ENCODE assay signal across 1 cellular context in the genomic region with DNA sequence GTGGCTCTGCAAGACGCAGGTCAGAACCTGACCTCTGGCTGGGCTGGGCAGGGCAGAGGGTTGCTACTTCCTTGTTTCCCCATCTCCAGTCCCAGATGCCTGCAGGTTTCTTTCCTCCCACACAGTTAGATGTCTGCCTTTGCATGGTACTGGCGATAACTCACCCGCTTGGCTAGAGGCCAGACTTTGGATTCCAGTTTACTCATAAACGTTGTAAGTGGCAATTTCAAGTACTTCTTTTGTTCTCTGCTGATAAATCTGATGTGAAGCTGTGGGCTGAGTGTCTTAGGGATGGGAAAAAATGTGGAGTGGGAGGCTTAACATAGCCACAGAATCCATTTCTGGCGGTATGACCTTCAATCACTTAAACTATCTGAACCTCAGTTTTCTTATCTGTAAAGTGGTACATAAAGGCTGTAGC.
TF ChIP-seq lines count a peak whose summit lies in the region.

No MANE protein-coding gene starts in this region.

TF ChIP-seq in K562, 482 proteins besides CTCF, POLR2A, EP300 and RAD21 (continued from another document and continues in another):
- TF ChIP-seq, protein P1, sequence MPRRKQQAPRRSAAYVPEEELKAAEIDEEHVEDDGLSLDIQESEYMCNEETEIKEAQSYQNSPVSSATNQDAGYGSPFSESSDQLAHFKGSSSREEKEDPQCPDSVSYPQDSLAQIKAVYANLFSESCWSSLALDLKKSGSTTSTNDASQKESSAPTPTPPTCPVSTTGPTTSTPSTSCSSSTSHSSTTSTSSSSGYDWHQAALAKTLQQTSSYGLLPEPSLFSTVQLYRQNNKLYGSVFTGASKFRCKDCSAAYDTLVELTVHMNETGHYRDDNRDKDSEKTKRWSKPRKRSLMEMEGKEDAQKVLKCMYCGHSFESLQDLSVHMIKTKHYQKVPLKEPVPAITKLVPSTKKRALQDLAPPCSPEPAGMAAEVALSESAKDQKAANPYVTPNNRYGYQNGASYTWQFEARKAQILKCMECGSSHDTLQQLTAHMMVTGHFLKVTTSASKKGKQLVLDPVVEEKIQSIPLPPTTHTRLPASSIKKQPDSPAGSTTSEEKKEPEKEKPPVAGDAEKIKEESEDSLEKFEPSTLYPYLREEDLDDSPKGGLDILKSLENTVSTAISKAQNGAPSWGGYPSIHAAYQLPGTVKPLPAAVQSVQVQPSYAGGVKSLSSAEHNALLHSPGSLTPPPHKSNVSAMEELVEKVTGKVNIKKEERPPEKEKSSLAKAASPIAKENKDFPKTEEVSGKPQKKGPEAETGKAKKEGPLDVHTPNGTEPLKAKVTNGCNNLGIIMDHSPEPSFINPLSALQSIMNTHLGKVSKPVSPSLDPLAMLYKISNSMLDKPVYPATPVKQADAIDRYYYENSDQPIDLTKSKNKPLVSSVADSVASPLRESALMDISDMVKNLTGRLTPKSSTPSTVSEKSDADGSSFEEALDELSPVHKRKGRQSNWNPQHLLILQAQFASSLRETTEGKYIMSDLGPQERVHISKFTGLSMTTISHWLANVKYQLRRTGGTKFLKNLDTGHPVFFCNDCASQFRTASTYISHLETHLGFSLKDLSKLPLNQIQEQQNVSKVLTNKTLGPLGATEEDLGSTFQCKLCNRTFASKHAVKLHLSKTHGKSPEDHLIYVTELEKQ (CRISPR knock-in tag; IDR thresholded peaks at IDR 0.05): no peak
- TF ChIP-seq PRPF4 (IDR thresholded peaks at IDR 0.05; ENCODE audit: insufficient read depth, low read depth, low read length, poor library complexity, severe bottlenecking) (no peak), MTA2 (IDR thresholded peaks at IDR 0.05; ENCODE audit: low read depth) (peak; percentile 92), ZNF76 (CRISPR knock-in tag; IDR thresholded peaks at IDR 0.05; ENCODE audit: borderline replicate concordance) (no peak), EZH2 (IDR thresholded peaks at IDR 0.05; ENCODE audit: borderline replicate concordance, low read depth, low read length) (no peak), CHD7 (IDR thresholded peaks at IDR 0.05; ENCODE audit: low read depth, low read length) (no peak), ESRRA (IDR thresholded peaks at IDR 0.05; ENCODE audit: borderline replicate concordance, low read depth) (peak; percentile 75; the same call in 1 of the 2 replicates), HMGN3 (IDR thresholded peaks at IDR 0.05; ENCODE audit: borderline replicate concordance, extremely low read depth, insufficient read length, low read depth, low read length) (no peak), CTBP1 (IDR thresholded peaks at IDR 0.05; ENCODE audit: borderline replicate concordance) (peak; percentile 94), TARDBP (IDR thresholded peaks at IDR 0.05) (no peak), HDAC3 (IDR thresholded peaks at IDR 0.05; ENCODE audit: borderline replicate concordance, partially characterized antibody) (no peak), HES1 (IDR thresholded peaks at IDR 0.05; ENCODE audit: low read depth) (peak; percentile 59; the same call in 1 of the 2 replicates), ETV5 (CRISPR knock-in tag; IDR thresholded peaks at IDR 0.05; ENCODE audit: low read depth) (no peak), CBFA2T2 (conservative IDR thresholded peaks at IDR 0.05) (peak; percentile 92), GATAD2A (IDR thresholded peaks at IDR 0.05) (no peak), TAF1 (IDR thresholded peaks at IDR 0.05; ENCODE audit: control insufficient read depth, extremely low read depth, insufficient read depth, low read length, severe bottlenecking) (peak; percentile 22)
- TF ChIP-seq, protein P2, sequence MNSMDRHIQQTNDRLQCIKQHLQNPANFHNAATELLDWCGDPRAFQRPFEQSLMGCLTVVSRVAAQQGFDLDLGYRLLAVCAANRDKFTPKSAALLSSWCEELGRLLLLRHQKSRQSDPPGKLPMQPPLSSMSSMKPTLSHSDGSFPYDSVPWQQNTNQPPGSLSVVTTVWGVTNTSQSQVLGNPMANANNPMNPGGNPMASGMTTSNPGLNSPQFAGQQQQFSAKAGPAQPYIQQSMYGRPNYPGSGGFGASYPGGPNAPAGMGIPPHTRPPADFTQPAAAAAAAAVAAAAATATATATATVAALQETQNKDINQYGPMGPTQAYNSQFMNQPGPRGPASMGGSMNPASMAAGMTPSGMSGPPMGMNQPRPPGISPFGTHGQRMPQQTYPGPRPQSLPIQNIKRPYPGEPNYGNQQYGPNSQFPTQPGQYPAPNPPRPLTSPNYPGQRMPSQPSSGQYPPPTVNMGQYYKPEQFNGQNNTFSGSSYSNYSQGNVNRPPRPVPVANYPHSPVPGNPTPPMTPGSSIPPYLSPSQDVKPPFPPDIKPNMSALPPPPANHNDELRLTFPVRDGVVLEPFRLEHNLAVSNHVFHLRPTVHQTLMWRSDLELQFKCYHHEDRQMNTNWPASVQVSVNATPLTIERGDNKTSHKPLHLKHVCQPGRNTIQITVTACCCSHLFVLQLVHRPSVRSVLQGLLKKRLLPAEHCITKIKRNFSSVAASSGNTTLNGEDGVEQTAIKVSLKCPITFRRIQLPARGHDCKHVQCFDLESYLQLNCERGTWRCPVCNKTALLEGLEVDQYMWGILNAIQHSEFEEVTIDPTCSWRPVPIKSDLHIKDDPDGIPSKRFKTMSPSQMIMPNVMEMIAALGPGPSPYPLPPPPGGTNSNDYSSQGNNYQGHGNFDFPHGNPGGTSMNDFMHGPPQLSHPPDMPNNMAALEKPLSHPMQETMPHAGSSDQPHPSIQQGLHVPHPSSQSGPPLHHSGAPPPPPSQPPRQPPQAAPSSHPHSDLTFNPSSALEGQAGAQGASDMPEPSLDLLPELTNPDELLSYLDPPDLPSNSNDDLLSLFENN (IDR thresholded peaks at IDR 0.05; ENCODE audit: low read depth in 2 of 2, low read length in 2 of 2): peak in 1 of 2 experiments; percentile 87; a peak in 2 of 4 replicates
- TF ChIP-seq, protein P3, sequence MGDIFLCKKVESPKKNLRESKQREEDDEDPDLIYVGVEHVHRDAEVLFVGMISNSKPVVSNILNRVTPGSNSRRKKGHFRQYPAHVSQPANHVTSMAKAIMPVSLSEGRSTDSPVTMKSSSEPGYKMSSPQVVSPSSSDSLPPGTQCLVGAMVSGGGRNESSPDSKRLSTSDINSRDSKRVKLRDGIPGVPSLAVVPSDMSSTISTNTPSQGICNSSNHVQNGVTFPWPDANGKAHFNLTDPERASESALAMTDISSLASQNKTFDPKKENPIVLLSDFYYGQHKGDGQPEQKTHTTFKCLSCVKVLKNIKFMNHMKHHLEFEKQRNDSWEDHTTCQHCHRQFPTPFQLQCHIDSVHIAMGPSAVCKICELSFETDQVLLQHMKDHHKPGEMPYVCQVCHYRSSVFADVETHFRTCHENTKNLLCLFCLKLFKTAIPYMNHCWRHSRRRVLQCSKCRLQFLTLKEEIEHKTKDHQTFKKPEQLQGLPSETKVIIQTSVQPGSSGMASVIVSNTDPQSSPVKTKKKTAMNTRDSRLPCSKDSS (IDR thresholded peaks at IDR 0.05; ENCODE audit: low read depth, partially characterized antibody): no peak
- TF ChIP-seq, protein P4, sequence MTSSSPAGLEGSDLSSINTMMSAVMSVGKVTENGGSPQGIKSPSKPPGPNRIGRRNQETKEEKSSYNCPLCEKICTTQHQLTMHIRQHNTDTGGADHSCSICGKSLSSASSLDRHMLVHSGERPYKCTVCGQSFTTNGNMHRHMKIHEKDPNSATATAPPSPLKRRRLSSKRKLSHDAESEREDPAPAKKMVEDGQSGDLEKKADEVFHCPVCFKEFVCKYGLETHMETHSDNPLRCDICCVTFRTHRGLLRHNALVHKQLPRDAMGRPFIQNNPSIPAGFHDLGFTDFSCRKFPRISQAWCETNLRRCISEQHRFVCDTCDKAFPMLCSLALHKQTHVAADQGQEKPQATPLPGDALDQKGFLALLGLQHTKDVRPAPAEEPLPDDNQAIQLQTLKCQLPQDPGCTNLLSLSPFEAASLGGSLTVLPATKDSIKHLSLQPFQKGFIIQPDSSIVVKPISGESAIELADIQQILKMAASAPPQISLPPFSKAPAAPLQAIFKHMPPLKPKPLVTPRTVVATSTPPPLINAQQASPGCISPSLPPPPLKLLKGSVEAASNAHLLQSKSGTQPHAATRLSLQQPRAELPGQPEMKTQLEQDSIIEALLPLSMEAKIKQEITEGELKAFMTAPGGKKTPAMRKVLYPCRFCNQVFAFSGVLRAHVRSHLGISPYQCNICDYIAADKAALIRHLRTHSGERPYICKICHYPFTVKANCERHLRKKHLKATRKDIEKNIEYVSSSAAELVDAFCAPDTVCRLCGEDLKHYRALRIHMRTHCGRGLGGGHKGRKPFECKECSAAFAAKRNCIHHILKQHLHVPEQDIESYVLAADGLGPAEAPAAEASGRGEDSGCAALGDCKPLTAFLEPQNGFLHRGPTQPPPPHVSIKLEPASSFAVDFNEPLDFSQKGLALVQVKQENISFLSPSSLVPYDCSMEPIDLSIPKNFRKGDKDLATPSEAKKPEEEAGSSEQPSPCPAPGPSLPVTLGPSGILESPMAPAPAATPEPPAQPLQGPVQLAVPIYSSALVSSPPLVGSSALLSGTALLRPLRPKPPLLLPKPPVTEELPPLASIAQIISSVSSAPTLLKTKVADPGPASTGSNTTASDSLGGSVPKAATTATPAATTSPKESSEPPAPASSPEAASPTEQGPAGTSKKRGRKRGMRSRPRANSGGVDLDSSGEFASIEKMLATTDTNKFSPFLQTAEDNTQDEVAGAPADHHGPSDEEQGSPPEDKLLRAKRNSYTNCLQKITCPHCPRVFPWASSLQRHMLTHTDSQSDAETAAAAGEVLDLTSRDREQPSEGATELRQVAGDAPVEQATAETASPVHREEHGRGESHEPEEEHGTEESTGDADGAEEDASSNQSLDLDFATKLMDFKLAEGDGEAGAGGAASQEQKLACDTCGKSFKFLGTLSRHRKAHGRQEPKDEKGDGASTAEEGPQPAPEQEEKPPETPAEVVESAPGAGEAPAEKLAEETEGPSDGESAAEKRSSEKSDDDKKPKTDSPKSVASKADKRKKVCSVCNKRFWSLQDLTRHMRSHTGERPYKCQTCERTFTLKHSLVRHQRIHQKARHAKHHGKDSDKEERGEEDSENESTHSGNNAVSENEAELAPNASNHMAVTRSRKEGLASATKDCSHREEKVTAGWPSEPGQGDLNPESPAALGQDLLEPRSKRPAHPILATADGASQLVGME (CRISPR knock-in tag; IDR thresholded peaks at IDR 0.05): no peak
